10 cellular contexts compared by ENCODE assay signal in genomic region chr1:19665456-19666138, GRCh38. TPM values are rescaled to one million over a fixed set of nuclear protein-coding genes. Genes with fewer than 3 reads are reported as not detected.
DNase-seq lines count a peak whose midpoint lies in the region; ATAC-seq and TF ChIP-seq lines count a peak whose summit lies in the region.
"Had no signal": no experiment of that assay in that cellular context is flagged by ENCODE, and none has a peak within 500 bp of the region (broad histone marks: within the 10 kb centered on the region; RNA-seq: fewer than 3 reads in every experiment).

No MANE protein-coding gene starts in this region.

- no peak overlapping the region for H3K27ac Mint-ChIP-seq in activated CD4-positive, alpha-beta memory T cell treated with anti-CD3 and anti-CD28 coated beads for 36 hours
- no peak overlapping the region for H3K27ac Mint-ChIP-seq in activated CD4-positive, alpha-beta memory T cell treated with anti-CD3 and anti-CD28 coated beads, Interleukin-2, amount 10 ng/mL, durations not matched to agents 7 days and 5 days
- no peak overlapping the region for H3K27ac Mint-ChIP-seq in stimulated activated effector memory CD8-positive, alpha-beta T cell treated with anti-CD3 and anti-CD28 coated beads, Interleukin-12 subunit alpha, Interleukin-12 subunit beta, amount 100 ng/mL, for 72 hours

- no peak for ATAC-seq in stimulated activated effector memory CD8-positive, alpha-beta T cell treated with anti-CD3 and anti-CD28 coated beads, Interleukin-12 subunit alpha, Interleukin-12 subunit beta, amount 100 ng/mL, for 72 hours
- ATAC-seq in GM19455 (IDR thresholded peaks at IDR 0.05; ENCODE audit: unreplicated experiment) (no peak), GM21576 (IDR thresholded peaks at IDR 0.05; ENCODE audit: unreplicated experiment) (no peak)

- H3K36me3 Mint-ChIP-seq in activated CD4-positive, alpha-beta memory T cell treated with anti-CD3 and anti-CD28 coated beads for 36 hours = peaks cover 1% of the 10 kb centered on the region
- H3K36me3 Mint-ChIP-seq in activated CD4-positive, alpha-beta memory T cell treated with anti-CD3 and anti-CD28 coated beads, Interleukin-2, amount 10 ng/mL, durations not matched to agents 7 days and 5 days (ENCODE audit: low read depth) = no peaks in the 10 kb centered on the region
- H3K36me3 Mint-ChIP-seq in stimulated activated effector memory CD8-positive, alpha-beta T cell treated with anti-CD3 and anti-CD28 coated beads, Interleukin-12 subunit alpha, Interleukin-12 subunit beta, amount 100 ng/mL, for 72 hours = no peaks in the 10 kb centered on the region

- POLR2A ChIA-PET in activated CD4-positive, alpha-beta memory T cell treated with anti-CD3 and anti-CD28 coated beads for 36 hours (lab: Charles Lee) = no interaction called here
- POLR2A ChIA-PET in activated CD4-positive, alpha-beta memory T cell treated with anti-CD3 and anti-CD28 coated beads, Interleukin-2, amount 10 ng/mL, durations not matched to agents 7 days and 5 days (lab: Charles Lee) = no interaction called here

- H3K27me3 Mint-ChIP-seq in activated CD4-positive, alpha-beta memory T cell treated with anti-CD3 and anti-CD28 coated beads for 36 hours = peaks cover 21% of the 10 kb centered on the region
- peaks cover 37% of the 10 kb centered on the region for H3K27me3 Mint-ChIP-seq in activated CD4-positive, alpha-beta memory T cell treated with anti-CD3 and anti-CD28 coated beads, Interleukin-2, amount 10 ng/mL, durations not matched to agents 7 days and 5 days

- no peak for DNase-seq in activated CD4-positive, alpha-beta memory T cell treated with anti-CD3 and anti-CD28 coated beads for 36 hours
- no peak for DNase-seq in activated CD4-positive, alpha-beta memory T cell treated with anti-CD3 and anti-CD28 coated beads, Interleukin-2, amount 10 ng/mL, durations not matched to agents 7 days and 5 days
- DNase-seq in activated T-cell treated with anti-CD3 and anti-CD28 coated beads, Interleukin-2, amount 50 U/mL, for 48 hours = peak; percentile 22 to 36
- DNase-seq in hepatocyte (ENCODE audit: low spot score) (no peak), AG20443 (ENCODE audit: low spot score) (no peak)
- DNase-seq in stimulated activated effector memory CD8-positive, alpha-beta T cell treated with anti-CD3 and anti-CD28 coated beads, Interleukin-12 subunit alpha, Interleukin-12 subunit beta, amount 100 ng/mL, for 72 hours (ENCODE audit: low spot score in 2 of 2) = no peak

- intact Hi-C loops in activated CD4-positive, alpha-beta memory T cell treated with anti-CD3 and anti-CD28 coated beads for 36 hours (cut with micrococcal nuclease) = no loop called here

- no peak overlapping the region for H3K4me3 ChIP-seq in hepatocyte

- H3K9me3 ChIP-seq in hepatocyte (ENCODE audit: low read depth) = no peaks in the 10 kb centered on the region

- peak overlapping the region; percentile 85 for H3K4me2 ChIP-seq in hepatocyte

- TF ChIP-seq CTCF in hepatocyte (IDR thresholded peaks at IDR 0.05; ENCODE audit: poor library complexity) = no peak

- peak overlapping the region; percentile 62 for H3K4me3 Mint-ChIP-seq in activated CD4-positive, alpha-beta memory T cell treated with anti-CD3 and anti-CD28 coated beads for 36 hours
- no peak overlapping the region for H3K4me3 Mint-ChIP-seq in activated CD4-positive, alpha-beta memory T cell treated with anti-CD3 and anti-CD28 coated beads, Interleukin-2, amount 10 ng/mL, durations not matched to agents 7 days and 5 days
- H3K4me3 Mint-ChIP-seq in stimulated activated effector memory CD8-positive, alpha-beta T cell treated with anti-CD3 and anti-CD28 coated beads, Interleukin-12 subunit alpha, Interleukin-12 subunit beta, amount 100 ng/mL, for 72 hours = peak overlapping the region; percentile 64

- H2AFZ ChIP-seq in hepatocyte = no peak overlapping the region

- peaks cover 14% of the 10 kb centered on the region for H3K4me1 Mint-ChIP-seq in activated CD4-positive, alpha-beta memory T cell treated with anti-CD3 and anti-CD28 coated beads for 36 hours (ENCODE audit: low read depth)
- H3K4me1 Mint-ChIP-seq in activated CD4-positive, alpha-beta memory T cell treated with anti-CD3 and anti-CD28 coated beads, Interleukin-2, amount 10 ng/mL, durations not matched to agents 7 days and 5 days = peaks cover 11% of the 10 kb centered on the region
- H3K4me1 Mint-ChIP-seq in stimulated activated effector memory CD8-positive, alpha-beta T cell treated with anti-CD3 and anti-CD28 coated beads, Interleukin-12 subunit alpha, Interleukin-12 subunit beta, amount 100 ng/mL, for 72 hours = peaks cover 12% of the 10 kb centered on the region

- H3K27ac ChIP-seq in hepatocyte = no peak overlapping the region
- H3K27ac ChIP-seq: skin epidermis had no signal

- WGBS in hepatocyte (ENCODE audit: low lambda C conversion rate, missing lambda C conversion rate) = 14% methylated on average over 40 of the region's 63 CpGs

- H3K9me2 ChIP-seq in hepatocyte (replicated peaks; ENCODE audit: insufficient read depth) = no peaks in the 10 kb centered on the region

- H3K79me2 ChIP-seq in hepatocyte = no peaks in the 10 kb centered on the region

- H3K36me3 ChIP-seq in hepatocyte (replicated peaks; ENCODE audit: insufficient read depth, low read depth) = no peaks in the 10 kb centered on the region

- H3K9me3 Mint-ChIP-seq in activated CD4-positive, alpha-beta memory T cell treated with anti-CD3 and anti-CD28 coated beads for 36 hours = no peaks in the 10 kb centered on the region
- H3K9me3 Mint-ChIP-seq in activated CD4-positive, alpha-beta memory T cell treated with anti-CD3 and anti-CD28 coated beads, Interleukin-2, amount 10 ng/mL, durations not matched to agents 7 days and 5 days = no peaks in the 10 kb centered on the region
- H3K9me3 Mint-ChIP-seq in stimulated activated effector memory CD8-positive, alpha-beta T cell treated with anti-CD3 and anti-CD28 coated beads, Interleukin-12 subunit alpha, Interleukin-12 subunit beta, amount 100 ng/mL, for 72 hours = no peaks in the 10 kb centered on the region

- no peaks in the 10 kb centered on the region for H4K20me1 ChIP-seq in hepatocyte (ENCODE audit: insufficient read depth, poor library complexity, severe bottlenecking)

- H3K4me1 ChIP-seq in hepatocyte (ENCODE audit: insufficient read depth) = no peaks in the 10 kb centered on the region

- H3K27me3 ChIP-seq in hepatocyte = peaks cover 67% of the 10 kb centered on the region

- CTCF ChIA-PET in activated CD4-positive, alpha-beta memory T cell treated with anti-CD3 and anti-CD28 coated beads for 36 hours (lab: Charles Lee) = no interaction called here
- CTCF ChIA-PET in activated CD4-positive, alpha-beta memory T cell treated with anti-CD3 and anti-CD28 coated beads, Interleukin-2, amount 10 ng/mL, durations not matched to agents 7 days and 5 days (lab: Charles Lee) = no interaction called here

RNA-seq across cellular contexts. Expression of gene HTR6, which starts 0.9 kb away (rescaled TPM):
- under 1 TPM; 0.17 to 0.19 TPM for total RNA-seq in activated CD4-positive, alpha-beta memory T cell treated with anti-CD3 and anti-CD28 coated beads for 36 hours
- total RNA-seq in activated CD4-positive, alpha-beta memory T cell treated with anti-CD3 and anti-CD28 coated beads, Interleukin-2, amount 10 ng/mL, durations not matched to agents 7 days and 5 days = not detected
- not detected in 2 replicates for total RNA-seq in hepatocyte
- polyA plus RNA-seq in hepatocyte = not detected in 2 replicates
- total RNA-seq: lung microvascular endothelial cell had no signal

RNA-seq across cellular contexts. Expression of gene NBL1, which starts 21.5 kb away (rescaled TPM):
- 10 to 100 TPM; 25.0 to 31.3 TPM for total RNA-seq in activated CD4-positive, alpha-beta memory T cell treated with anti-CD3 and anti-CD28 coated beads for 36 hours
- 10 to 100 TPM; 25.4 to 29.8 TPM for total RNA-seq in activated CD4-positive, alpha-beta memory T cell treated with anti-CD3 and anti-CD28 coated beads, Interleukin-2, amount 10 ng/mL, durations not matched to agents 7 days and 5 days
- total RNA-seq in hepatocyte = 16.5 and 22.3 TPM in 2 replicates
- polyA plus RNA-seq in hepatocyte = 41.3 and 46.9 TPM in 2 replicates

Comparison
In these comparisons a context has a peak if more than half of its experiments do, and no peak if none do; other contexts are left out.
1. DNase-seq: peak in activated T-cell treated with anti-CD3 and anti-CD28 coated beads, Interleukin-2, amount 50 U/mL, for 48 hours (2 of 2); none in activated CD4-positive, alpha-beta memory T cell treated with anti-CD3 and anti-CD28 coated beads for 36 hours (single experiment), activated CD4-positive, alpha-beta memory T cell treated with anti-CD3 and anti-CD28 coated beads, Interleukin-2, amount 10 ng/mL, durations not matched to agents 7 days and 5 days (single experiment), hepatocyte (single experiment), stimulated activated effector memory CD8-positive, alpha-beta T cell treated with anti-CD3 and anti-CD28 coated beads, Interleukin-12 subunit alpha, Interleukin-12 subunit beta, amount 100 ng/mL, for 72 hours (0 of 2) and AG20443 (single experiment).